In the genomic region with DNA sequence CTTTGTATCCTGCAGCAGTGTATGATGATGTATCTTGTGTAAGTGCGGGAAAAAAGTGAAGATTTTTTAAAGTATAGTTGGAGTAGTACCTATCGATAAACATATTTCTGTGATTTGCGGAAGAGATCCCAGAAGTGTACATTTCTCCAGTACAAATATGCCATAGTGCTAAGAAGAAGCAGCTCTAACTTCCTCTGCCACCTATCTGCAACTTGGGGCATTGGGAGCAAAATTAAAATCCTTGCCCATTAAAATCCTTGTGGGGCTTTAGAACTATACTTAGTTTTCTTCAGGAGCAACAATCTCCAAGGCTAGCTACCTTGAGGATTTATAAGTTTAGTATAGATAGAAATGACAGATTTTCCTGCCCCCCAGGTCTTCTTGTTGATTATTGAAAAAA, we compare ENCODE assay signal across 1 cellular context.
TF ChIP-seq lines count a peak whose summit lies in the region.

No MANE protein-coding gene starts in this region.

TF ChIP-seq in H1, 55 proteins besides CTCF, POLR2A, EP300 and RAD21:
- TF ChIP-seq SUZ12 (IDR thresholded peaks at IDR 0.05; ENCODE audit: low read length), result no peak
- TF ChIP-seq TAF7 (optimal IDR thresholded peaks at IDR 0.05; ENCODE audit: borderline replicate concordance, low read depth, low read length), result no peak
- TF ChIP-seq, protein P1, sequence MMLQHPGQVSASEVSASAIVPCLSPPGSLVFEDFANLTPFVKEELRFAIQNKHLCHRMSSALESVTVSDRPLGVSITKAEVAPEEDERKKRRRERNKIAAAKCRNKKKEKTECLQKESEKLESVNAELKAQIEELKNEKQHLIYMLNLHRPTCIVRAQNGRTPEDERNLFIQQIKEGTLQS (IDR thresholded peaks at IDR 0.05; ENCODE audit: insufficient read depth, low read depth, low read length), result no peak
- no peak for TF ChIP-seq BACH1 (IDR thresholded peaks at IDR 0.05; ENCODE audit: low read length)
- TF ChIP-seq EGR1 (IDR thresholded peaks at IDR 0.05; ENCODE audit: borderline replicate concordance, low read depth, low read length), result no peak
- no peak for TF ChIP-seq RNF2 (IDR thresholded peaks at IDR 0.05; ENCODE audit: borderline replicate concordance, low read depth, low read length, missing control alignments, poor library complexity, severe bottlenecking)
- no peak for TF ChIP-seq SP2 (IDR thresholded peaks at IDR 0.05; ENCODE audit: low read length)
- no peak for TF ChIP-seq KDM1A (IDR thresholded peaks at IDR 0.05; ENCODE audit: borderline replicate concordance, low read length)
- no peak for TF ChIP-seq ZNF274 (IDR thresholded peaks at IDR 0.05; ENCODE audit: borderline replicate concordance, extremely low read depth, low read length)
- no peak for TF ChIP-seq SRF (IDR thresholded peaks at IDR 0.05; ENCODE audit: low read depth, low read length)
- TF ChIP-seq TAF1 (IDR thresholded peaks at IDR 0.05; ENCODE audit: low read depth, low read length), result no peak
- TF ChIP-seq KDM4A (IDR thresholded peaks at IDR 0.05; ENCODE audit: low read depth, low read length, severe bottlenecking), result no peak
TF ChIP-seq in H1: peak in this region for 0.
